1 cellular context compared by ENCODE assay signal in the genomic region with DNA sequence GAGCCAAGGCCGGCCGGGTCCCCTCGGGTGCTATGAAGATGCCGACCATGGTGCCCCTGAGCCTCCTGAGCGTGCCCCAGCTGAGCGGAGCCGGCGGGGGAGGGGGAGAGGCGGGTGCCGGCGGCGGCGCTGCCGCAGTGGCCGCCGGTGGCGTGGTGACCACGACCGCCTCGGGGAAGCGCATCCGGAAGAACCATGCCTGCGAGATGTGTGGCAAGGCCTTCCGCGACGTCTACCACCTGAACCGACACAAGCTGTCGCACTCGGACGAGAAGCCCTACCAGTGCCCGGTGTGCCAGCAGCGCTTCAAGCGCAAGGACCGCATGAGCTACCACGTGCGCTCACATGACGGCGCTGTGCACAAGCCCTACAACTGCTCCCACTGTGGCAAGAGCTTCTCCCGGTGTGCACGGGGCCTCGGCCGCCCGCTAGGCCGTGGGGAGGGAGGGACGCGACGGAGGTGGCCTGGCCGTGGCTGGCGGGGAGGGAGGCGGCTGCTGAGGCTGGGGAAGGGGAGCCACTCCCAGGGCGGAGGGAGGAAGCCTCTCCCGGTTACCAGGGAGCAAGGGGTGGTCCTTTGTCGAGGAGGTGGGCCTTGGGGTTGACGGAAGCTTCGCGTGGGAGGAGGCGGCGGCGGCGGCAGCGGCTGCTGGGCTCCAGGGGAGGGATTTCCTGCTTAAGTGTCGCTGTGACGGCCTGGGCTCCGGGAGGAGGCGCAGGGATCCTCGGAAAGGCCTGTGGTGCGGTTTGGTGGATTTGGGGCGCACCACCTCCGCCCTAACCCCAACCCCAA.
TF ChIP-seq lines count a peak whose summit lies in the region.

No MANE protein-coding gene starts in this region.

TF ChIP-seq in K562, 482 proteins besides CTCF, POLR2A, EP300 and RAD21 (continued from another document and continues in another):
- TF ChIP-seq, protein P1, sequence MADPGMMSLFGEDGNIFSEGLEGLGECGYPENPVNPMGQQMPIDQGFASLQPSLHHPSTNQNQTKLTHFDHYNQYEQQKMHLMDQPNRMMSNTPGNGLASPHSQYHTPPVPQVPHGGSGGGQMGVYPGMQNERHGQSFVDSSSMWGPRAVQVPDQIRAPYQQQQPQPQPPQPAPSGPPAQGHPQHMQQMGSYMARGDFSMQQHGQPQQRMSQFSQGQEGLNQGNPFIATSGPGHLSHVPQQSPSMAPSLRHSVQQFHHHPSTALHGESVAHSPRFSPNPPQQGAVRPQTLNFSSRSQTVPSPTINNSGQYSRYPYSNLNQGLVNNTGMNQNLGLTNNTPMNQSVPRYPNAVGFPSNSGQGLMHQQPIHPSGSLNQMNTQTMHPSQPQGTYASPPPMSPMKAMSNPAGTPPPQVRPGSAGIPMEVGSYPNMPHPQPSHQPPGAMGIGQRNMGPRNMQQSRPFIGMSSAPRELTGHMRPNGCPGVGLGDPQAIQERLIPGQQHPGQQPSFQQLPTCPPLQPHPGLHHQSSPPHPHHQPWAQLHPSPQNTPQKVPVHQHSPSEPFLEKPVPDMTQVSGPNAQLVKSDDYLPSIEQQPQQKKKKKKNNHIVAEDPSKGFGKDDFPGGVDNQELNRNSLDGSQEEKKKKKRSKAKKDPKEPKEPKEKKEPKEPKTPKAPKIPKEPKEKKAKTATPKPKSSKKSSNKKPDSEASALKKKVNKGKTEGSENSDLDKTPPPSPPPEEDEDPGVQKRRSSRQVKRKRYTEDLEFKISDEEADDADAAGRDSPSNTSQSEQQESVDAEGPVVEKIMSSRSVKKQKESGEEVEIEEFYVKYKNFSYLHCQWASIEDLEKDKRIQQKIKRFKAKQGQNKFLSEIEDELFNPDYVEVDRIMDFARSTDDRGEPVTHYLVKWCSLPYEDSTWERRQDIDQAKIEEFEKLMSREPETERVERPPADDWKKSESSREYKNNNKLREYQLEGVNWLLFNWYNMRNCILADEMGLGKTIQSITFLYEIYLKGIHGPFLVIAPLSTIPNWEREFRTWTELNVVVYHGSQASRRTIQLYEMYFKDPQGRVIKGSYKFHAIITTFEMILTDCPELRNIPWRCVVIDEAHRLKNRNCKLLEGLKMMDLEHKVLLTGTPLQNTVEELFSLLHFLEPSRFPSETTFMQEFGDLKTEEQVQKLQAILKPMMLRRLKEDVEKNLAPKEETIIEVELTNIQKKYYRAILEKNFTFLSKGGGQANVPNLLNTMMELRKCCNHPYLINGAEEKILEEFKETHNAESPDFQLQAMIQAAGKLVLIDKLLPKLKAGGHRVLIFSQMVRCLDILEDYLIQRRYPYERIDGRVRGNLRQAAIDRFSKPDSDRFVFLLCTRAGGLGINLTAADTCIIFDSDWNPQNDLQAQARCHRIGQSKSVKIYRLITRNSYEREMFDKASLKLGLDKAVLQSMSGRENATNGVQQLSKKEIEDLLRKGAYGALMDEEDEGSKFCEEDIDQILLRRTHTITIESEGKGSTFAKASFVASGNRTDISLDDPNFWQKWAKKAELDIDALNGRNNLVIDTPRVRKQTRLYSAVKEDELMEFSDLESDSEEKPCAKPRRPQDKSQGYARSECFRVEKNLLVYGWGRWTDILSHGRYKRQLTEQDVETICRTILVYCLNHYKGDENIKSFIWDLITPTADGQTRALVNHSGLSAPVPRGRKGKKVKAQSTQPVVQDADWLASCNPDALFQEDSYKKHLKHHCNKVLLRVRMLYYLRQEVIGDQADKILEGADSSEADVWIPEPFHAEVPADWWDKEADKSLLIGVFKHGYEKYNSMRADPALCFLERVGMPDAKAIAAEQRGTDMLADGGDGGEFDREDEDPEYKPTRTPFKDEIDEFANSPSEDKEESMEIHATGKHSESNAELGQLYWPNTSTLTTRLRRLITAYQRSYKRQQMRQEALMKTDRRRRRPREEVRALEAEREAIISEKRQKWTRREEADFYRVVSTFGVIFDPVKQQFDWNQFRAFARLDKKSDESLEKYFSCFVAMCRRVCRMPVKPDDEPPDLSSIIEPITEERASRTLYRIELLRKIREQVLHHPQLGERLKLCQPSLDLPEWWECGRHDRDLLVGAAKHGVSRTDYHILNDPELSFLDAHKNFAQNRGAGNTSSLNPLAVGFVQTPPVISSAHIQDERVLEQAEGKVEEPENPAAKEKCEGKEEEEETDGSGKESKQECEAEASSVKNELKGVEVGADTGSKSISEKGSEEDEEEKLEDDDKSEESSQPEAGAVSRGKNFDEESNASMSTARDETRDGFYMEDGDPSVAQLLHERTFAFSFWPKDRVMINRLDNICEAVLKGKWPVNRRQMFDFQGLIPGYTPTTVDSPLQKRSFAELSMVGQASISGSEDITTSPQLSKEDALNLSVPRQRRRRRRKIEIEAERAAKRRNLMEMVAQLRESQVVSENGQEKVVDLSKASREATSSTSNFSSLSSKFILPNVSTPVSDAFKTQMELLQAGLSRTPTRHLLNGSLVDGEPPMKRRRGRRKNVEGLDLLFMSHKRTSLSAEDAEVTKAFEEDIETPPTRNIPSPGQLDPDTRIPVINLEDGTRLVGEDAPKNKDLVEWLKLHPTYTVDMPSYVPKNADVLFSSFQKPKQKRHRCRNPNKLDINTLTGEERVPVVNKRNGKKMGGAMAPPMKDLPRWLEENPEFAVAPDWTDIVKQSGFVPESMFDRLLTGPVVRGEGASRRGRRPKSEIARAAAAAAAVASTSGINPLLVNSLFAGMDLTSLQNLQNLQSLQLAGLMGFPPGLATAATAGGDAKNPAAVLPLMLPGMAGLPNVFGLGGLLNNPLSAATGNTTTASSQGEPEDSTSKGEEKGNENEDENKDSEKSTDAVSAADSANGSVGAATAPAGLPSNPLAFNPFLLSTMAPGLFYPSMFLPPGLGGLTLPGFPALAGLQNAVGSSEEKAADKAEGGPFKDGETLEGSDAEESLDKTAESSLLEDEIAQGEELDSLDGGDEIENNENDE (IDR thresholded peaks at IDR 0.05; ENCODE audit: low read depth, low read length) = no peak
- no peak for TF ChIP-seq BACH1 (tag; IDR thresholded peaks at IDR 0.05)
- TF ChIP-seq ZNF124 (CRISPR knock-in tag; IDR thresholded peaks at IDR 0.05) = peak; percentile 90; the same call in 1 of the 2 replicates
- TF ChIP-seq, protein P2, sequence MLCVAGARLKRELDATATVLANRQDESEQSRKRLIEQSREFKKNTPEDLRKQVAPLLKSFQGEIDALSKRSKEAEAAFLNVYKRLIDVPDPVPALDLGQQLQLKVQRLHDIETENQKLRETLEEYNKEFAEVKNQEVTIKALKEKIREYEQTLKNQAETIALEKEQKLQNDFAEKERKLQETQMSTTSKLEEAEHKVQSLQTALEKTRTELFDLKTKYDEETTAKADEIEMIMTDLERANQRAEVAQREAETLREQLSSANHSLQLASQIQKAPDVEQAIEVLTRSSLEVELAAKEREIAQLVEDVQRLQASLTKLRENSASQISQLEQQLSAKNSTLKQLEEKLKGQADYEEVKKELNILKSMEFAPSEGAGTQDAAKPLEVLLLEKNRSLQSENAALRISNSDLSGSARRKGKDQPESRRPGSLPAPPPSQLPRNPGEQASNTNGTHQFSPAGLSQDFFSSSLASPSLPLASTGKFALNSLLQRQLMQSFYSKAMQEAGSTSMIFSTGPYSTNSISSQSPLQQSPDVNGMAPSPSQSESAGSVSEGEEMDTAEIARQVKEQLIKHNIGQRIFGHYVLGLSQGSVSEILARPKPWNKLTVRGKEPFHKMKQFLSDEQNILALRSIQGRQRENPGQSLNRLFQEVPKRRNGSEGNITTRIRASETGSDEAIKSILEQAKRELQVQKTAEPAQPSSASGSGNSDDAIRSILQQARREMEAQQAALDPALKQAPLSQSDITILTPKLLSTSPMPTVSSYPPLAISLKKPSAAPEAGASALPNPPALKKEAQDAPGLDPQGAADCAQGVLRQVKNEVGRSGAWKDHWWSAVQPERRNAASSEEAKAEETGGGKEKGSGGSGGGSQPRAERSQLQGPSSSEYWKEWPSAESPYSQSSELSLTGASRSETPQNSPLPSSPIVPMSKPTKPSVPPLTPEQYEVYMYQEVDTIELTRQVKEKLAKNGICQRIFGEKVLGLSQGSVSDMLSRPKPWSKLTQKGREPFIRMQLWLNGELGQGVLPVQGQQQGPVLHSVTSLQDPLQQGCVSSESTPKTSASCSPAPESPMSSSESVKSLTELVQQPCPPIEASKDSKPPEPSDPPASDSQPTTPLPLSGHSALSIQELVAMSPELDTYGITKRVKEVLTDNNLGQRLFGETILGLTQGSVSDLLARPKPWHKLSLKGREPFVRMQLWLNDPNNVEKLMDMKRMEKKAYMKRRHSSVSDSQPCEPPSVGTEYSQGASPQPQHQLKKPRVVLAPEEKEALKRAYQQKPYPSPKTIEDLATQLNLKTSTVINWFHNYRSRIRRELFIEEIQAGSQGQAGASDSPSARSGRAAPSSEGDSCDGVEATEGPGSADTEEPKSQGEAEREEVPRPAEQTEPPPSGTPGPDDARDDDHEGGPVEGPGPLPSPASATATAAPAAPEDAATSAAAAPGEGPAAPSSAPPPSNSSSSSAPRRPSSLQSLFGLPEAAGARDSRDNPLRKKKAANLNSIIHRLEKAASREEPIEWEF (CRISPR knock-in tag; IDR thresholded peaks at IDR 0.05) = no peak
- no peak for TF ChIP-seq ILK (tag; IDR thresholded peaks at IDR 0.05; ENCODE audit: borderline replicate concordance, low read depth)
- no peak for TF ChIP-seq ZFP1 (CRISPR knock-in tag; IDR thresholded peaks at IDR 0.05)
- peak; percentile 70; the same call in 1 of the 2 replicates for TF ChIP-seq PRMT5 (CRISPR knock-in tag; IDR thresholded peaks at IDR 0.05)
- no peak for TF ChIP-seq DMBX1 (CRISPR knock-in tag; IDR thresholded peaks at IDR 0.05; ENCODE audit: borderline replicate concordance)
- TF ChIP-seq, protein P3, sequence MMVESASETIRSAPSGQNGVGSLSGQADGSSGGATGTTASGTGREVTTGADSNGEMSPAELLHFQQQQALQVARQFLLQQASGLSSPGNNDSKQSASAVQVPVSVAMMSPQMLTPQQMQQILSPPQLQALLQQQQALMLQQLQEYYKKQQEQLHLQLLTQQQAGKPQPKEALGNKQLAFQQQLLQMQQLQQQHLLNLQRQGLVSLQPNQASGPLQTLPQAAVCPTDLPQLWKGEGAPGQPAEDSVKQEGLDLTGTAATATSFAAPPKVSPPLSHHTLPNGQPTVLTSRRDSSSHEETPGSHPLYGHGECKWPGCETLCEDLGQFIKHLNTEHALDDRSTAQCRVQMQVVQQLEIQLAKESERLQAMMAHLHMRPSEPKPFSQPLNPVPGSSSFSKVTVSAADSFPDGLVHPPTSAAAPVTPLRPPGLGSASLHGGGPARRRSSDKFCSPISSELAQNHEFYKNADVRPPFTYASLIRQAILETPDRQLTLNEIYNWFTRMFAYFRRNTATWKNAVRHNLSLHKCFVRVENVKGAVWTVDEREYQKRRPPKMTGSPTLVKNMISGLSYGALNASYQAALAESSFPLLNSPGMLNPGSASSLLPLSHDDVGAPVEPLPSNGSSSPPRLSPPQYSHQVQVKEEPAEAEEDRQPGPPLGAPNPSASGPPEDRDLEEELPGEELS (CRISPR knock-in tag; IDR thresholded peaks at IDR 0.05; ENCODE audit: borderline replicate concordance) = peak; percentile 82
- TF ChIP-seq HSF4 (CRISPR knock-in tag; IDR thresholded peaks at IDR 0.05; ENCODE audit: borderline replicate concordance) = no peak
- TF ChIP-seq ZEB2 (IDR thresholded peaks at IDR 0.05) = no peak
- TF ChIP-seq ZNF143 (CRISPR knock-in tag; IDR thresholded peaks at IDR 0.05) = no peak; the same call in 1 of the 2 replicates
- TF ChIP-seq ARHGAP35 (IDR thresholded peaks at IDR 0.05; ENCODE audit: partially characterized antibody) = no peak
- TF ChIP-seq C11orf30 (IDR thresholded peaks at IDR 0.05; ENCODE audit: low read depth) = no peak
- no peak; the same call in 1 of the 2 replicates for TF ChIP-seq SMARCE1 (IDR thresholded peaks at IDR 0.05)
- TF ChIP-seq MAFG (tag; conservative IDR thresholded peaks at IDR 0.05) = no peak
- TF ChIP-seq FOS (IDR thresholded peaks at IDR 0.05; ENCODE audit: extremely low read depth, insufficient read length) = no peak
- TF ChIP-seq CCAR2 (IDR thresholded peaks at IDR 0.05; ENCODE audit: low read depth, low read length) = no peak
- TF ChIP-seq, protein P4, sequence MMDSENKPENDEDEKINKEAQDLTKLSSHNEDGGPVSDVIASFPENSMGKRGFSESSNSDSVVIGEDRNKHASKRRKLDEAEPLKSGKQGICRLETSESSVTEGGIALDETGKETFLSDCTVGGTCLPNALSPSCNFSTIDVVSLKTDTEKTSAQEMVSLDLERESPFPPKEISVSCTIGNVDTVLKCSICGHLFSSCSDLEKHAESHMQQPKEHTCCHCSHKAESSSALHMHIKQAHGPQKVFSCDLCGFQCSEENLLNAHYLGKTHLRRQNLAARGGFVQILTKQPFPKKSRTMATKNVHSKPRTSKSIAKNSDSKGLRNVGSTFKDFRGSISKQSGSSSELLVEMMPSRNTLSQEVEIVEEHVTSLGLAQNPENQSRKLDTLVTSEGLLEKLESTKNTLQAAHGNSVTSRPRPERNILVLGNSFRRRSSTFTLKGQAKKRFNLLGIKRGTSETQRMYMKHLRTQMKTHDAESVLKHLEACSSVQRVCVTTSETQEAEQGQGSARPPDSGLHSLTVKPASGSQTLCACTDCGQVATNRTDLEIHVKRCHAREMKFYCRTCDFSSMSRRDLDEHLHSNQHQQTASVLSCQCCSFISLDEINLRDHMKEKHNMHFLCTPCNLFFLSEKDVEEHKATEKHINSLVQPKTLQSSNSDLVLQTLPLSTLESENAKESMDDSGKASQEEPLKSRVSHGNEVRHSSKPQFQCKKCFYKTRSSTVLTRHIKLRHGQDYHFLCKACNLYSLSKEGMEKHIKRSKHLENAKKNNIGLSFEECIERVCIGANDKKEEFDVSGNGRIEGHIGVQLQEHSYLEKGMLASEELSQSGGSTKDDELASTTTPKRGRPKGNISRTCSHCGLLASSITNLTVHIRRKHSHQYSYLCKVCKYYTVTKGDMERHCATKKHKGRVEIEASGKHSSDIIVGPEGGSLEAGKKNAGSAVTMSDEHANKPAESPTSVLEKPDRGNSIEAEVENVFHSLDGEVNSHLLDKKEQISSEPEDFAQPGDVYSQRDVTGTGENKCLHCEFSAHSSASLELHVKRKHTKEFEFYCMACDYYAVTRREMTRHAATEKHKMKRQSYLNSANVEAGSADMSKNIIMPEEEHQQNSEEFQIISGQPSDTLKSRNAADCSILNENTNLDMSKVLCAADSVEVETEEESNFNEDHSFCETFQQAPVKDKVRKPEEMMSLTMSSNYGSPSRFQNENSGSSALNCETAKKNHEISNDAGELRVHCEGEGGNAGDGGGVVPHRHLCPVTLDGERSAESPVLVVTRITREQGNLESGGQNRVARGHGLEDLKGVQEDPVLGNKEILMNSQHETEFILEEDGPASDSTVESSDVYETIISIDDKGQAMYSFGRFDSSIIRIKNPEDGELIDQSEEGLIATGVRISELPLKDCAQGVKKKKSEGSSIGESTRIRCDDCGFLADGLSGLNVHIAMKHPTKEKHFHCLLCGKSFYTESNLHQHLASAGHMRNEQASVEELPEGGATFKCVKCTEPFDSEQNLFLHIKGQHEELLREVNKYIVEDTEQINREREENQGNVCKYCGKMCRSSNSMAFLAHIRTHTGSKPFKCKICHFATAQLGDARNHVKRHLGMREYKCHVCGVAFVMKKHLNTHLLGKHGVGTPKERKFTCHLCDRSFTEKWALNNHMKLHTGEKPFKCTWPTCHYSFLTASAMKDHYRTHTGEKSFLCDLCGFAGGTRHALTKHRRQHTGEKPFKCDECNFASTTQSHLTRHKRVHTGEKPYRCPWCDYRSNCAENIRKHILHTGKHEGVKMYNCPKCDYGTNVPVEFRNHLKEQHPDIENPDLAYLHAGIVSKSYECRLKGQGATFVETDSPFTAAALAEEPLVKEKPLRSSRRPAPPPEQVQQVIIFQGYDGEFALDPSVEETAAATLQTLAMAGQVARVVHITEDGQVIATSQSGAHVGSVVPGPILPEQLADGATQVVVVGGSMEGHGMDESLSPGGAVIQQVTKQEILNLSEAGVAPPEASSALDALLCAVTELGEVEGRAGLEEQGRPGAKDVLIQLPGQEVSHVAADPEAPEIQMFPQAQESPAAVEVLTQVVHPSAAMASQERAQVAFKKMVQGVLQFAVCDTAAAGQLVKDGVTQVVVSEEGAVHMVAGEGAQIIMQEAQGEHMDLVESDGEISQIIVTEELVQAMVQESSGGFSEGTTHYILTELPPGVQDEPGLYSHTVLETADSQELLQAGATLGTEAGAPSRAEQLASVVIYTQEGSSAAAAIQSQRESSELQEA (IDR thresholded peaks at IDR 0.05; ENCODE audit: low read depth) = no peak
- TF ChIP-seq ZNF384 (IDR thresholded peaks at IDR 0.05; ENCODE audit: low read depth, low read length) = no peak
- no peak for TF ChIP-seq TCF7 (IDR thresholded peaks at IDR 0.05; ENCODE audit: borderline replicate concordance)
